ENCODE assay signal across 22 cellular contexts in the genomic region with DNA sequence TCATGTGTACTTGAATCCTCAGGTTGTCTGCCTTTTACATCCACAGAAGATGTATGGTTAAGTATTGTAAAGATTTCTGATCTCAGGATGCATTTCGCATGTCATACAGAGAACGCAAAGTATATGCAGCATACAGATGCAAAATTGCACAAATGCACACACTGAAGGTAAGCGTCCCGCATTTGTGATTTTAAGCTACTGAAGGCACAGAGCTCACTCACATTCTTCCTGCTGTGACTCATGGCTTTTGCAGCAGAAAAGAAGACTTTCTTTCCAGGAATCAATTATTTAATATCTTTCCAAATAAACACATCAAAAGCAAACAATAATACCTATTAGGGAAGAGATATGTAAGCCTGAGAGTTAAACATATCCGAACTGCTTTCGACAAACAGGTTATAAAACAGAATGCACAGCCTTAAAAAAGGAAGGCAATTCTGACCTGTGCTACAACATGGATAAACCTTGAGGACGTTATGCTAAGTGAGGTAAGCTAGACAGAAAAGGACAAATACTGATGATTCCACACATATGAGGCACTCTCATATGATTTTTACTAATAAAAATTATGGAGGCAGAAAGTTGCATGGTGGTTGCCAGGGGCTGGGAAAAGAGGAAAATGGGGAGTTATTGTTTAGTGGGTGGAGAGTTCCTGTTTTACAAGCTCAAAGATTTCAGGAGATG.
"Had no signal": no experiment of that assay in that cellular context is flagged by ENCODE, and none has a peak within 500 bp of the region (broad histone marks: within the 10 kb centered on the region; RNA-seq: fewer than 3 reads in every experiment).

No MANE protein-coding gene starts in this region.

- H3K4me3 ChIP-seq: SK-N-MC had no signal

- DNase-seq: activated CD4-positive, alpha-beta memory T cell treated with anti-CD3 and anti-CD28 coated beads, Interleukin-2, amount 10 ng/mL, durations not matched to agents 7 days and 5 days; activated CD4-positive, alpha-beta T cell treated with anti-CD3 and anti-CD28 coated beads for 36 hours; activated CD4-positive, alpha-beta T cell treated with anti-CD3 and anti-CD28 coated beads, Interleukin-2, amount 50 U/mL, for 1 hour; activated gamma-delta T cell; activated naive CD4-positive, alpha-beta T cell treated with anti-CD3 and anti-CD28 coated beads for 36 hours; activated T-cell treated with anti-CD3 and anti-CD28 coated beads for 4 hours; activated T-cell treated with anti-CD3 and anti-CD28 coated beads, Interleukin-2, amount 50 U/mL, for 48 hours; KG1; NCI-H1092; NCI-H1417; NCI-H1930; NCI-H2107; NCI-H2171 treated with DMSO at 0.1 percent for 48 hours; NCI-H345; NCI-H510A treated with DMSO at 0.1 percent for 48 hours; NCI-H69; T-cell; T-helper 2 cell; T1000; WERI-Rb-1 had no signal

- H3K36me3 ChIP-seq: WERI-Rb-1 had no signal

- ATAC-seq: activated CD4-positive, alpha-beta T cell treated with anti-CD3 and anti-CD28 coated beads for 36 hours; activated T-helper 17 cell treated with anti-CD3 and anti-CD28 coated beads, Interleukin-2, amount 50 U/mL, for 72 hours; T-cell had no signal
